ENCODE assay signal across 10 cellular contexts in the genomic region with DNA sequence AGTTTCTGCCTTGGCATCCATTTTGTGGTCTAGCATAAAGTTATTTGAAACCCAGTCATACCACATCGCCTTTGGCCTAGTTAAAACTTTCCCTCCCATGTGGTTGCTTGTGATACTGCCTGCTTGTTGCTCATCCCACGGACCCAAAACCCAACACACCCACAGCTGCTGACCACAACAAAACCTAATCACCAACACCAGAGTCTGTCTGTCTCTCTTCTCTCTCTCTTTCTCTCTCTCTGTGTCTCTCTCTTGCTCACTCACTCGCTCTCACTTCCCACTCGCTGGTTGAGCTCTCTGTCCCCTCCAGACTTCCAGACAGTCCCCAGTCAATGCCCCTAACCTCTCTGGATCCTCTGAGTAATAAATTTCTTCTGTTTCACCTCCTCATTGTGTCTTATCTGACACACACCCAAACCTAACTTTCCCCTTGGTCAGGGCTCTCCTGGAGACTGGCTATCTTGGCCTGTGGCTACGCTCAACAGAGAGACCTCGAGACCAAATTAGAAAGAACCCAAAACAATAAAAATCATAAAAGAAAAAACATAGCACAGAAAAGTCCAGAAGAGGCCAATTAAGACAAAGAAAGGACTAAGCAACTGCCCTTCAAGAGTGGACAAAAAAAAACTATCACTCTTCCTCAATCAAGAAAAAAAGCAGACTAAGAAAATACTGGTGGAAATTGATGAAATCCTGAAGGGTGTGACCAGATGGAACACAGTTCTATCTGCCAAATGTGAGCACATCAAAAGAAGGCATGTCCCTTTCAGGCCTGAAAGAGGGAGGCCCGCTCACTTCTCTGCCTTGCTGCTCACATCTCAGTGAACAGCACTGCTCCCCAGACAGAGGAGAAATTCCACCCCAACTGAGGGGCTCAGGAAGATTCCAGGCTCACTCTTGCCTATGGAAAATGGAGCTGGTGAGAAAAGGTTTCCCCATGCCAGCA. TPM values are rescaled to one million over a fixed set of nuclear protein-coding genes. Genes with fewer than 3 reads are reported as not detected.
DNase-seq lines count a peak whose midpoint lies in the region; ATAC-seq and TF ChIP-seq lines count a peak whose summit lies in the region.
"Had no signal": no experiment of that assay in that cellular context is flagged by ENCODE, and none has a peak within 500 bp of the region (broad histone marks: within the 10 kb centered on the region; RNA-seq: fewer than 3 reads in every experiment).

No MANE protein-coding gene starts in this region.

- H3K9me3 Mint-ChIP-seq in activated naive CD8-positive, alpha-beta T cell treated with anti-CD3 and anti-CD28 coated beads, Interleukin-2, amount 10 ng/mL, durations not matched to agents 7 days and 5 days = no peaks in the 10 kb centered on the region

- TF ChIP-seq CTCF in uterus (IDR thresholded peaks at IDR 0.05) (no peak), prostate gland (IDR thresholded peaks at IDR 0.05) (no peak)

- TF ChIP-seq POLR2A in uterus (IDR thresholded peaks at IDR 0.05) (no peak), prostate gland (IDR thresholded peaks at IDR 0.05) (no peak)

- ATAC-seq in activated CD4-positive, CD25-positive, alpha-beta regulatory T cell treated with anti-CD3 and anti-CD28 coated beads, Interleukin-2, amount 50 U/mL, for 24 hours = peak; percentile 44 to 71
- peak; percentile 61 for ATAC-seq in HG03378 (IDR thresholded peaks at IDR 0.05; ENCODE audit: unreplicated experiment)
- ATAC-seq in activated naive CD8-positive, alpha-beta T cell treated with anti-CD3 and anti-CD28 coated beads, Interleukin-2, amount 10 ng/mL, durations not matched to agents 7 days and 5 days (ENCODE audit: low read depth) = no peak

- peaks cover 4% of the 10 kb centered on the region for H3K27me3 Mint-ChIP-seq in activated naive CD8-positive, alpha-beta T cell treated with anti-CD3 and anti-CD28 coated beads, Interleukin-2, amount 10 ng/mL, durations not matched to agents 7 days and 5 days

- H3K27me3 ChIP-seq in uterus (no peaks in the 10 kb centered on the region), prostate gland (replicated peaks; ENCODE audit: insufficient read depth) (no peaks in the 10 kb centered on the region)

- DNase-seq in activated CD4-positive, CD25-positive, alpha-beta regulatory T cell (lab: John Stamatoyannopoulos, UW) = no peak
- DNase-seq in activated naive CD8-positive, alpha-beta T cell treated with anti-CD3 and anti-CD28 coated beads, Interleukin-2, amount 10 ng/mL, durations not matched to agents 7 days and 5 days = no peak
- peak; percentile 23 to 59 for DNase-seq in stimulated activated CD4-positive, alpha-beta T cell treated with anti-CD3 and anti-CD28 coated beads, Interleukin-4, amount 100 ng/mL, for 48 hours (ENCODE audit: low read depth in 2 of 2)
- DNase-seq in uterus = no peak
- no peak for DNase-seq in prostate gland (ENCODE audit: low spot score)
- DNase-seq in NOMO-1 treated with dmso at 0.1 percent for 144 hours (lab: John Stamatoyannopoulos, UW; ENCODE audit: unreplicated experiment) = no peak
- DNase-seq: NCI-H146 had no signal

- intact Hi-C loops in uterus (cut with DNase I; ENCODE audit: low total_unique reads) = no loop called here
- intact Hi-C loops in prostate gland (cut with DNase I) = no loop called here

- peak overlapping the region; percentile 1 for H3K4me3 Mint-ChIP-seq in activated naive CD8-positive, alpha-beta T cell treated with anti-CD3 and anti-CD28 coated beads, Interleukin-2, amount 10 ng/mL, durations not matched to agents 7 days and 5 days

- H3K36me3 Mint-ChIP-seq in activated naive CD8-positive, alpha-beta T cell treated with anti-CD3 and anti-CD28 coated beads, Interleukin-2, amount 10 ng/mL, durations not matched to agents 7 days and 5 days = no peaks in the 10 kb centered on the region

- H3K4me1 ChIP-seq in uterus (no peaks in the 10 kb centered on the region), prostate gland (replicated peaks) (no peaks in the 10 kb centered on the region)

- H3K4me1 Mint-ChIP-seq in activated naive CD8-positive, alpha-beta T cell treated with anti-CD3 and anti-CD28 coated beads, Interleukin-2, amount 10 ng/mL, durations not matched to agents 7 days and 5 days = peaks cover 7% of the 10 kb centered on the region

- WGBS in prostate gland = 93% methylated on average over 7 of the region's 7 CpGs

- H3K4me3 ChIP-seq in uterus = no peak overlapping the region
- H3K4me3 ChIP-seq in prostate gland = no peak overlapping the region

- H3K36me3 ChIP-seq in uterus (no peaks in the 10 kb centered on the region), prostate gland (no peaks in the 10 kb centered on the region)

- H3K27ac ChIP-seq in uterus = no peak overlapping the region
- H3K27ac ChIP-seq in prostate gland = no peak overlapping the region
- H3K27ac ChIP-seq: 22Rv1 had no signal

- peak overlapping the region; percentile 11 for H3K27ac Mint-ChIP-seq in activated naive CD8-positive, alpha-beta T cell treated with anti-CD3 and anti-CD28 coated beads, Interleukin-2, amount 10 ng/mL, durations not matched to agents 7 days and 5 days

- POLR2A ChIA-PET in activated naive CD8-positive, alpha-beta T cell treated with anti-CD3 and anti-CD28 coated beads, Interleukin-2, amount 10 ng/mL, durations not matched to agents 7 days and 5 days (lab: Charles Lee) = no interaction called here

- no peaks in the 10 kb centered on the region for H3K9me3 ChIP-seq in uterus
- H3K9me3 ChIP-seq in prostate gland = no peaks in the 10 kb centered on the region

RNA-seq across cellular contexts. Expression of gene TTLL11, which starts 41.4 kb away (rescaled TPM):
- 1 to 10 TPM; 3.9 to 4.1 TPM for total RNA-seq in activated naive CD8-positive, alpha-beta T cell treated with anti-CD3 and anti-CD28 coated beads, Interleukin-2, amount 10 ng/mL, durations not matched to agents 7 days and 5 days
- total RNA-seq in uterus (10 to 100 TPM in 2 of 4 donors, 1 to 10 TPM in 2; 7.4 to 14.7 (median 11.0) TPM), prostate gland (10 to 100 TPM; 11.7 to 11.9 TPM)

Comparison
In these comparisons a context has a peak if more than half of its experiments do, and no peak if none do; other contexts are left out.
1. DNase-seq: peak in stimulated activated CD4-positive, alpha-beta T cell treated with anti-CD3 and anti-CD28 coated beads, Interleukin-4, amount 100 ng/mL, for 48 hours (2 of 2); none in activated CD4-positive, CD25-positive, alpha-beta regulatory T cell (0 of 4), activated naive CD8-positive, alpha-beta T cell treated with anti-CD3 and anti-CD28 coated beads, Interleukin-2, amount 10 ng/mL, durations not matched to agents 7 days and 5 days (single experiment), uterus (0 of 2), prostate gland (single experiment) and NOMO-1 treated with dmso at 0.1 percent for 144 hours (single experiment).